ENCODE assay signal across 34 cellular contexts in the genomic region with DNA sequence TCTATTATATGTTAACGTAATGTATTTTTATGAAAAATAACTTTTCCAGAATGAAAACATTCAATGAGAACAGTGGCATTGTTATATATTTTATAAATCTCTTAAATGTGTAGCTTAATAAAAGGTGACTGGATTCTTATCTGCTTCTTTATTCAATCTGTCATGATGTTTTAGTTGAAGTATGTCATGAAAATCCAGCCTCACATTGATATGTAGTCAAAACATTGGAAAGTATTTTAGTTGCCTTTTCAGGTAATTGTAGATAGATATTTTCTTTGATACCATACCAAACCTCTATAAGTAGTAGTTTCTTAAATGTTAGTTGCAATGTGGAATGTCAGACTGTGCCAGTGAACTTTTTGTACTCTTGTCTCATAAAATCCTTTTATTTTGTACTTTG.
"Had no signal": no experiment of that assay in that cellular context is flagged by ENCODE, and none has a peak within 500 bp of the region (broad histone marks: within the 10 kb centered on the region; RNA-seq: fewer than 3 reads in every experiment).

No MANE protein-coding gene starts in this region.

- H3K4me3 ChIP-seq: adrenal gland, body of pancreas, breast epithelium had no signal

- DNase-seq: activated CD4-positive, alpha-beta memory T cell treated with anti-CD3 and anti-CD28 coated beads for 36 hours; activated CD4-positive, alpha-beta T cell treated with anti-CD3 and anti-CD28 coated beads for 1 hour; activated CD4-positive, alpha-beta T cell treated with anti-CD3 and anti-CD28 coated beads for 36 hours; activated CD4-positive, alpha-beta T cell treated with anti-CD3 and anti-CD28 coated beads, Interleukin-2, amount 10 ng/mL, durations not matched to agents 24 days and 14 days; activated CD4-positive, alpha-beta T cell treated with anti-CD3 and anti-CD28 coated beads, Interleukin-2, amount 50 U/mL, for 1 hour; activated CD4-positive, alpha-beta T cell treated with anti-CD3 and anti-CD28 coated beads, Interleukin-2, amount 50 U/mL, for 4 hours; activated CD4-positive, CD25-positive, alpha-beta regulatory T cell; activated CD8-positive, alpha-beta memory T cell treated with anti-CD3 and anti-CD28 coated beads, Interleukin-2, amount 50 U/mL, for 4 hours; activated CD8-positive, alpha-beta T cell treated with anti-CD3 and anti-CD28 coated beads for 36 hours; activated effector memory CD4-positive, alpha-beta T cell treated with anti-CD3 and anti-CD28 coated beads, Interleukin-2, amount 50 U/mL, for 16 hours; activated gamma-delta T cell treated with Interleukin-2 at 50 U/mL for 16 hours; activated naive CD4-positive, alpha-beta T cell; activated naive CD4-positive, alpha-beta T cell treated with anti-CD3 and anti-CD28 coated beads for 36 hours; activated naive CD4-positive, alpha-beta T cell treated with anti-CD3 and anti-CD28 coated beads, Interleukin-2, amount 50 U/mL, for 16 hours; activated naive CD8-positive, alpha-beta T cell treated with anti-CD3 and anti-CD28 coated beads for 36 hours; activated T-cell treated with anti-CD3 and anti-CD28 coated beads for 4 hours; activated T-cell treated with anti-CD3 and anti-CD28 coated beads, Interleukin-2, amount 50 U/mL, for 1 hour; activated T-cell treated with anti-CD3 and anti-CD28 coated beads, Interleukin-2, amount 50 U/mL, for 4 hours; activated T-cell treated with anti-CD3 and anti-CD28 coated beads, Interleukin-2, amount 50 U/mL, for 72 hours; adrenal gland; amniotic stem cell; aorta; body of pancreas; brain microvascular endothelial cell; central memory CD4-positive, alpha-beta T cell; T-helper 1 cell; T-helper 2 cell; T-helper 9 cell had no signal

- H3K9me3 ChIP-seq: adrenal gland, body of pancreas, breast epithelium had no signal

- H3K4me1 ChIP-seq: body of pancreas, breast epithelium had no signal

- H3K27me3 ChIP-seq: adrenal gland, body of pancreas, brain microvascular endothelial cell, breast epithelium had no signal

- H3K36me3 ChIP-seq: adrenal gland, brain microvascular endothelial cell, breast epithelium had no signal

- H3K27ac ChIP-seq: adrenal gland, body of pancreas, brain microvascular endothelial cell, breast epithelium, WERI-Rb-1 had no signal

- ATAC-seq: activated CD4-positive, alpha-beta T cell treated with anti-CD3 and anti-CD28 coated beads for 36 hours; activated CD4-positive, CD25-positive, alpha-beta regulatory T cell treated with anti-CD3 and anti-CD28 coated beads, Interleukin-2, amount 50 U/mL, for 24 hours; activated CD8-positive, alpha-beta T cell treated with anti-CD3 and anti-CD28 coated beads for 36 hours; activated naive CD4-positive, alpha-beta T cell treated with anti-CD3 and anti-CD28 coated beads, Interleukin-2, amount 50 U/mL, for 72 hours; activated T-cell treated with anti-CD3 and anti-CD28 coated beads, Interleukin-2, amount 50 U/mL, for 4 hours; activated T-cell treated with anti-CD3 and anti-CD28 coated beads, Interleukin-2, amount 50 U/mL, for 72 hours; activated T-helper 17 cell treated with anti-CD3 and anti-CD28 coated beads, Interleukin-2, amount 50 U/mL, for 72 hours; body of pancreas; WTC11 had no signal
